Comparison of ENCODE assay signal across 5 cellular contexts in the genomic region with DNA sequence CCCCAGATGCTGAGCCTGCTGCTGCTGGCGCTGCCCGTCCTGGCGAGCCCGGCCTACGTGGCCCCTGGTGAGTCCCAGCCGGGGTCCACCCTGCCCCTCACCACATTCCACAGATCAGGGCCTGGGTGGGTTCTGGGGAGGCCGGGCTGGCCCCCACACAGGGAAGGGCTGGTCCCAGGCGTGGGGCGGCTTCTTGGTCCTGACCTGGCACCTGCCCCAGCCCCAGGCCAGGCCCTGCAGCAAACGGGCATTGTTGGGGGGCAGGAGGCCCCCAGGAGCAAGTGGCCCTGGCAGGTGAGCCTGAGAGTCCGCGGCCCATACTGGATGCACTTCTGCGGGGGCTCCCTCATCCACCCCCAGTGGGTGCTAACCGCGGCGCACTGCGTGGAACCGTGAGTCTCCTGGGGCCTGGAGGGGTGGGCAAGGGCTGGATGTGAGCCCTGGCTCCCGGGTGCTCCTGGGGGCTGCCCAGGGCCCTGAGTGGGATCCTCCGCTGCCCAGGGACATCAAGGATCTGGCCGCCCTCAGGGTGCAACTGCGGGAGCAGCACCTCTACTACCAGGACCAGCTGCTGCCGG. TPM values are rescaled to one million over a fixed set of nuclear protein-coding genes. Genes with fewer than 3 reads are reported as not detected.
"Had no signal": no experiment of that assay in that cellular context is flagged by ENCODE, and none has a peak within 500 bp of the region (broad histone marks: within the 10 kb centered on the region; RNA-seq: fewer than 3 reads in every experiment).

No MANE protein-coding gene starts in this region.

RNA-seq across cellular contexts. Expression of a gene that starts 0.5 kb away (rescaled TPM):
- total RNA-seq: K562, M059J, PC-3, SJCRH30, SK-MEL-5 had no signal
- polyA plus RNA-seq: K562 had no signal

RNA-seq across cellular contexts. Expression of a gene that starts 15.9 kb away (rescaled TPM):
- total RNA-seq: K562, M059J, PC-3, SJCRH30, SK-MEL-5 had no signal
- polyA plus RNA-seq: K562 had no signal

RNA-seq across cellular contexts. Expression of a gene that starts 26.4 kb away (rescaled TPM):
- total RNA-seq: M059J, PC-3, SJCRH30, SK-MEL-5 had no signal
- polyA plus RNA-seq: K562 had no signal

RNA-seq across cellular contexts. Expression of a gene that starts 31.3 kb away (rescaled TPM):
- total RNA-seq: K562, M059J, PC-3, SJCRH30, SK-MEL-5 had no signal
- polyA plus RNA-seq: K562 had no signal
